Comparison of ENCODE assay signal across 16 cellular contexts in genomic region chr3:150531775-150532174, GRCh38. TPM values are rescaled to one million over a fixed set of nuclear protein-coding genes. Genes with fewer than 3 reads are reported as not detected.
DNase-seq lines count a peak whose midpoint lies in the region; ATAC-seq lines count a peak whose summit lies in the region.
"Had no signal": no experiment of that assay in that cellular context is flagged by ENCODE, and none has a peak within 500 bp of the region (broad histone marks: within the 10 kb centered on the region; RNA-seq: fewer than 3 reads in every experiment).

No MANE protein-coding gene starts in this region.

- no peaks in the 10 kb centered on the region for H3K9me3 Mint-ChIP-seq in activated CD4-positive, alpha-beta T cell treated with anti-CD3 and anti-CD28 coated beads for 36 hours (ENCODE audit: low read depth)
- H3K9me3 Mint-ChIP-seq in activated naive CD4-positive, alpha-beta T cell treated with anti-CD3 and anti-CD28 coated beads, Interleukin-2, amount 50 U/mL, for 72 hours: no peaks in the 10 kb centered on the region
- H3K9me3 Mint-ChIP-seq: CD14-positive monocyte; CD8-positive, alpha-beta T cell; H9 had no signal

- DNase-seq in activated CD4-positive, alpha-beta T cell treated with anti-CD3 and anti-CD28 coated beads for 36 hours: no peak
- no peak for DNase-seq in activated CD4-positive, alpha-beta T cell treated with anti-CD3 and anti-CD28 coated beads for 48 hours
- DNase-seq in activated naive CD4-positive, alpha-beta T cell treated with anti-CD3 and anti-CD28 coated beads, Interleukin-2, amount 50 U/mL, for 72 hours (ENCODE audit: low spot score in 2 of 2): no peak
- DNase-seq in activated naive CD4-positive, alpha-beta T cell treated with anti-CD3 and anti-CD28 coated beads, Interleukin-2, amount 50 U/mL, for 16 hours: no peak
- DNase-seq in stimulated activated naive CD8-positive, alpha-beta T cell treated with anti-CD3 and anti-CD28 coated beads, Interleukin-15, Interleukin-2, amounts not matched to agents 100 U/mL and 50 U/mL, for 24 hours: no peak
- DNase-seq: CD8-positive, alpha-beta T cell; COR-L47; DMS153; DMS79 treated with DMSO at 0.1 percent for 48 hours; EL; GOT3; H9 had no signal

- H3K4me1 Mint-ChIP-seq in activated CD4-positive, alpha-beta T cell treated with anti-CD3 and anti-CD28 coated beads for 36 hours: peaks cover 8% of the 10 kb centered on the region

- ATAC-seq in activated CD4-positive, alpha-beta T cell treated with anti-CD3 and anti-CD28 coated beads for 36 hours: peak; percentile 85
- peak; percentile 81 to 91 for ATAC-seq in activated naive CD4-positive, alpha-beta T cell treated with anti-CD3 and anti-CD28 coated beads, Interleukin-2, amount 50 U/mL, for 72 hours
- ATAC-seq in stimulated activated naive CD8-positive, alpha-beta T cell treated with anti-CD3 and anti-CD28 coated beads, Interleukin-15, Interleukin-2, amounts not matched to agents 100 U/mL and 50 U/mL, for 24 hours: peak; percentile 89
- ATAC-seq in HG02938 (IDR thresholded peaks at IDR 0.05; ENCODE audit: unreplicated experiment): no peak
- no peak for ATAC-seq in GM18498 (IDR thresholded peaks at IDR 0.05; ENCODE audit: unreplicated experiment)
- ATAC-seq: CD8-positive, alpha-beta T cell; HepG2 had no signal

- no peak overlapping the region for H3K4me3 Mint-ChIP-seq in activated CD4-positive, alpha-beta T cell treated with anti-CD3 and anti-CD28 coated beads for 36 hours
- H3K4me3 Mint-ChIP-seq: CD14-positive monocyte; CD8-positive, alpha-beta T cell; H9 had no signal

- intact Hi-C loops in activated CD4-positive, alpha-beta T cell treated with anti-CD3 and anti-CD28 coated beads for 36 hours (cut with DNase I, micrococcal nuclease): no loop called here

- no peaks in the 10 kb centered on the region for H3K27me3 Mint-ChIP-seq in activated CD4-positive, alpha-beta T cell treated with anti-CD3 and anti-CD28 coated beads for 36 hours

- peak overlapping the region; percentile 52 for H3K27ac Mint-ChIP-seq in activated CD4-positive, alpha-beta T cell treated with anti-CD3 and anti-CD28 coated beads for 36 hours
- H3K27ac Mint-ChIP-seq in activated naive CD4-positive, alpha-beta T cell treated with anti-CD3 and anti-CD28 coated beads, Interleukin-2, amount 50 U/mL, for 72 hours: peak overlapping the region in 1 of 2 donors; percentile 59
- H3K27ac Mint-ChIP-seq: CD14-positive monocyte; CD8-positive, alpha-beta T cell; H9 had no signal

- no peaks in the 10 kb centered on the region for H3K36me3 Mint-ChIP-seq in activated CD4-positive, alpha-beta T cell treated with anti-CD3 and anti-CD28 coated beads for 36 hours (ENCODE audit: low read depth)
- H3K36me3 Mint-ChIP-seq in activated naive CD4-positive, alpha-beta T cell treated with anti-CD3 and anti-CD28 coated beads, Interleukin-2, amount 50 U/mL, for 72 hours: no peaks in the 10 kb centered on the region
- H3K36me3 Mint-ChIP-seq: CD14-positive monocyte; CD8-positive, alpha-beta T cell had no signal

- POLR2A ChIA-PET in activated CD4-positive, alpha-beta T cell treated with anti-CD3 and anti-CD28 coated beads for 36 hours (lab: Charles Lee): interaction anchor here (0.7 kb wide), 1 partner anchor 19 kb away, joined by 4 read pairs; no protein-coding TSS in a partner anchor

- CTCF ChIA-PET in activated CD4-positive, alpha-beta T cell treated with anti-CD3 and anti-CD28 coated beads for 36 hours (lab: Charles Lee): interaction anchor here (1.0 kb wide), 1 partner anchor 119 kb away, joined by 3 read pairs; no protein-coding TSS in a partner anchor

RNA-seq across cellular contexts. Expression of gene SERP1, which starts 14.5 kb away (rescaled TPM):
- 10 to 100 TPM; 84.6 to 96.1 TPM for total RNA-seq in activated CD4-positive, alpha-beta T cell treated with anti-CD3 and anti-CD28 coated beads for 36 hours
- 100 to 1,000 TPM in 1 of 2 donors, 10 to 100 TPM in 1; 65.9 to 104 TPM for total RNA-seq in activated naive CD4-positive, alpha-beta T cell treated with anti-CD3 and anti-CD28 coated beads, Interleukin-2, amount 50 U/mL, for 72 hours

RNA-seq across cellular contexts. Expression of gene EIF2A, which starts 14.8 kb away (rescaled TPM):
- total RNA-seq in activated CD4-positive, alpha-beta T cell treated with anti-CD3 and anti-CD28 coated beads for 36 hours: 100 to 1,000 TPM; 119 to 182 TPM
- total RNA-seq in activated naive CD4-positive, alpha-beta T cell treated with anti-CD3 and anti-CD28 coated beads, Interleukin-2, amount 50 U/mL, for 72 hours: 100 to 1,000 TPM; 137 to 158 TPM

Comparison
In these comparisons a context has a peak if more than half of its experiments do, and no peak if none do; other contexts are left out.
1. ATAC-seq: peak in activated CD4-positive, alpha-beta T cell treated with anti-CD3 and anti-CD28 coated beads for 36 hours (single experiment), activated naive CD4-positive, alpha-beta T cell treated with anti-CD3 and anti-CD28 coated beads, Interleukin-2, amount 50 U/mL, for 72 hours (2 of 2) and stimulated activated naive CD8-positive, alpha-beta T cell treated with anti-CD3 and anti-CD28 coated beads, Interleukin-15, Interleukin-2, amounts not matched to agents 100 U/mL and 50 U/mL, for 24 hours (single experiment); none in HG02938 (single experiment) and GM18498 (single experiment).